13 cellular contexts compared by ENCODE assay signal in the genomic region with DNA sequence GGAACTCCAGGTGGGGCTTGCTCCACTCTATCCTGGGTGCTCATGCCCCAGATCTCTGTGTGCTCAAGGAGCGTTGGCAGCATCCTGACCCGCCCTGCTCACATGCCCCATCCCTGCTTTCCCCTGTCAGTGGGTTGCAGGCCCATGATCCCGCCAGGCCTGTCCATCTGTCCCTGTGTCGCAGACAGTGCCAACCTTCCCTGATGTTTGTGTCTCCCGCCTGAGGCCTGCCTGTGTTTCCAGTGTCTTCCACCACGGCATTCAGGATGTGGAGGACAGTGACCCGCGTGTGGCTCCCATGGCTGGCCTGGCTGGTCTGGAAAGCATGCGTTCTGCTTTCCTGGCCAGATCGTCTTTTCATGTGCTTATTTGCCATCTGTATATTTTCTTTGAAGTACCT.
A peak's percentile ranks its signal among the peaks of the same experiment; 100 is the strongest.
DNase-seq lines count a peak whose midpoint lies in the region; FAIRE-seq and TF ChIP-seq lines count a peak whose summit lies in the region.
"Had no signal": no experiment of that assay in that cellular context is flagged by ENCODE, and none has a peak within 500 bp of the region (broad histone marks: within the 10 kb centered on the region; RNA-seq: fewer than 3 reads in every experiment).

No MANE protein-coding gene starts in this region.

- no peak overlapping the region for H3K9ac ChIP-seq in kidney (ENCODE audit: low read length in 2 of 2)
- H3K9ac ChIP-seq: BLaER1 had no signal

- no peak for TF ChIP-seq CTCF in kidney (IDR thresholded peaks at IDR 0.05; ENCODE audit: borderline replicate concordance, extremely low read depth, insufficient read depth)

- H3K27me3 ChIP-seq in small intestine (ENCODE audit: control insufficient read depth in 2 of 2, insufficient read depth in 2 of 2, low read length in 2 of 2), result no peaks in the 10 kb centered on the region
- H3K27me3 ChIP-seq: BLaER1 had no signal

- H3K4me3 ChIP-seq in kidney (ENCODE audit: low read length in 2 of 2) (no peak overlapping the region), small intestine (ENCODE audit: low read depth in 1 of 2, low read length in 2 of 2) (no peak overlapping the region)
- H3K4me3 ChIP-seq: BLaER1, GM12878 had no signal

- H3K4me1 ChIP-seq in kidney (ENCODE audit: control insufficient read depth in 1 of 2, insufficient read depth in 1 of 2, low read depth in 1 of 2, low read length in 2 of 2) (no peaks in the 10 kb centered on the region), small intestine (ENCODE audit: control insufficient read depth in 2 of 2, insufficient read depth in 1 of 2, low read depth in 1 of 2, low read length in 1 of 2) (no peaks in the 10 kb centered on the region)
- H3K4me1 ChIP-seq: Caco-2 had no signal

- peak; percentile 28 for DNase-seq in DMS 273 (lab: John Stamatoyannopoulos, UW; ENCODE audit: unreplicated experiment)
- no peak for DNase-seq in DMS 273 treated with DMSO at 0.1 percent for 48 hours (lab: John Stamatoyannopoulos, UW)
- peak; percentile 60 for DNase-seq in cerebellar cortex (ENCODE audit: low spot score)
- DNase-seq in kidney, result peak; percentile 38
- DNase-seq in activated CD4-positive, alpha-beta T cell treated with anti-CD3 and anti-CD28 coated beads, Interleukin-2, amount 50 U/mL, for 4 hours, result no peak
- no peak for DNase-seq in small intestine
- DNase-seq in activated effector memory CD4-positive, alpha-beta T cell treated with anti-CD3 and anti-CD28 coated beads, Interleukin-2, amount 50 U/mL, for 16 hours, result no peak
- DNase-seq: Caco-2; CD8-positive, alpha-beta memory T cell had no signal

- no peak for FAIRE-seq in kidney (lab: Jason Lieb, UNC)
- FAIRE-seq in small intestine (lab: Jason Lieb, UNC), result no peak
- FAIRE-seq: GM12878, GM18507 had no signal

- 86 to 95% (median 90%) methylated on average over 9 to 10 of the region's 10 CpGs for WGBS in small intestine, 3 donors

- H3K9me3 ChIP-seq in kidney (ENCODE audit: control insufficient read depth in 1 of 2, low read length in 2 of 2) (no peaks in the 10 kb centered on the region), small intestine (ENCODE audit: control insufficient read depth, low read depth) (no peaks in the 10 kb centered on the region)
- H3K9me3 ChIP-seq: Caco-2 had no signal

- intact Hi-C loops in kidney (cut with DNase I), result no loop called here

- no peak overlapping the region for H3K27ac ChIP-seq in kidney (ENCODE audit: low read depth in 2 of 2, low read length in 2 of 2)
- H3K27ac ChIP-seq in small intestine (ENCODE audit: low read depth in 1 of 2, low read length in 1 of 2), result no peak overlapping the region
- H3K27ac ChIP-seq: 22Rv1, BLaER1 had no signal

- H3K36me3 ChIP-seq in kidney (ENCODE audit: control insufficient read depth in 1 of 2, insufficient read depth in 2 of 2, low read length in 2 of 2), result no peaks in the 10 kb centered on the region
- H3K36me3 ChIP-seq in small intestine (ENCODE audit: control insufficient read depth in 2 of 2, insufficient read depth in 2 of 2, low read length in 2 of 2), result no peaks in the 10 kb centered on the region

Comparison
In these comparisons a context has a peak if more than half of its experiments do, and no peak if none do; other contexts are left out.
1. DNase-seq: peak in DMS 273 (single experiment), cerebellar cortex (single experiment) and kidney (single experiment); none in DMS 273 treated with DMSO at 0.1 percent for 48 hours (single experiment), activated CD4-positive, alpha-beta T cell treated with anti-CD3 and anti-CD28 coated beads, Interleukin-2, amount 50 U/mL, for 4 hours (0 of 2), small intestine (single experiment) and activated effector memory CD4-positive, alpha-beta T cell treated with anti-CD3 and anti-CD28 coated beads, Interleukin-2, amount 50 U/mL, for 16 hours (single experiment).